In genomic region chr14:35121887-35122695, GRCh38 we compare ENCODE assay signal across 8 cellular contexts. TPM values are rescaled to one million over a fixed set of nuclear protein-coding genes. Genes with fewer than 3 reads are reported as not detected.
A peak's percentile ranks its signal among the peaks of the same experiment; 100 is the strongest.
DNase-seq lines count a peak whose midpoint lies in the region; ATAC-seq and TF ChIP-seq lines count a peak whose summit lies in the region.

PPP2R3C (minus strand) TSS chr14:35121990; CDS start chr14:35121959, 31 bp downstream.
PRORP (plus strand) TSS chr14:35122552; CDS start chr14:35123246, 694 bp downstream.

- peak; percentile 81 for ATAC-seq in GM19397 (IDR thresholded peaks at IDR 0.05; ENCODE audit: unreplicated experiment)
- ATAC-seq in HG03571 (IDR thresholded peaks at IDR 0.05; ENCODE audit: unreplicated experiment), result peak; percentile 78

- peaks cover 1 to 24% (median 19%) of the 10 kb centered on the region in 4 donors for H3K4me1 ChIP-seq in liver (ENCODE audit: control insufficient read depth in 4 of 4, insufficient read depth in 4 of 4, low read length in 3 of 4)

- H3K27me3 ChIP-seq in dorsolateral prefrontal cortex (no peaks in the 10 kb centered on the region), liver (ENCODE audit: control insufficient read depth in 4 of 4, insufficient read depth in 4 of 4, low read length in 3 of 4) (no peaks in the 10 kb centered on the region)

- H3K36me3 ChIP-seq in liver (ENCODE audit: control insufficient read depth in 4 of 4, insufficient read depth in 3 of 4, low read depth in 1 of 4, low read length in 3 of 4), result no peaks in the 10 kb centered on the region

- TF ChIP-seq RAD21 in liver (IDR thresholded peaks at IDR 0.05), result no peak

- H3K4me3 Mint-ChIP-seq in CD14-positive monocyte, result peak within 1 kb of the TSS; percentile 94 to 99

- peak within 1 kb of the TSS; percentile 98 to 100 (median 100) for H3K27ac Mint-ChIP-seq in CD14-positive monocyte

- TF ChIP-seq CTCF in CD14-positive monocyte (IDR thresholded peaks at IDR 0.05) (no peak), dorsolateral prefrontal cortex (IDR thresholded peaks at IDR 0.05 in 54 of 56, conservative IDR thresholded peaks at IDR 0.05 in 2 of 56; ENCODE audit: low read depth in 1 of 56, partially characterized antibody in 56 of 56) (peak in 10 of 56 donors; percentile 2 to 31 (median 16)), liver (IDR thresholded peaks at IDR 0.05; ENCODE audit: low read depth, low read length, missing input control) (no peak)

- peak; percentile 93 for DNase-seq in CD14-positive monocyte (ENCODE audit: low spot score)
- peak; percentile 90 for DNase-seq in NCI-H82 (lab: John Stamatoyannopoulos, UW)
- DNase-seq in activated CD4-positive, alpha-beta T cell treated with anti-CD3 and anti-CD28 coated beads, Interleukin-2, amount 50 U/mL, for 48 hours, result peak; percentile 87 to 90
- DNase-seq in dorsolateral prefrontal cortex, result peak; percentile 86 to 93 (median 90)
- peak; percentile 91 for DNase-seq in stimulated activated CD4-positive, alpha-beta T cell treated with anti-CD3 and anti-CD28 coated beads, Interleukin-4, amount 100 ng/mL, for 24 hours

- peak within 1 kb of the TSS; percentile 96 to 99 for H3K9ac ChIP-seq in liver (ENCODE audit: low read depth in 1 of 2, low read length in 2 of 2)

- H3K27ac ChIP-seq in dorsolateral prefrontal cortex (peak within 1 kb of the TSS; percentile 92 to 99 (median 98)), liver (ENCODE audit: low read depth in 1 of 2, low read length in 2 of 2) (peak within 1 kb of the TSS; percentile 95 to 100)

- under 1% methylated on average over 57 of the region's 57 CpGs for whole genome bisulfite sequencing in liver

- H3K4me3 ChIP-seq in dorsolateral prefrontal cortex (peak within 1 kb of the TSS; percentile 66 to 99 (median 87)), liver (ENCODE audit: low read depth in 1 of 3, low read length in 3 of 3) (peak within 1 kb of the TSS; percentile 83 to 100 (median 90))

- H3K9me3 Mint-ChIP-seq in CD14-positive monocyte, result peaks cover 0 to 3% (median 0%) of the 10 kb centered on the region in 7 donors

- H3K9me3 ChIP-seq in liver (ENCODE audit: control insufficient read depth in 4 of 4, low read length in 3 of 4), result no peaks in the 10 kb centered on the region

- H3K27me3 Mint-ChIP-seq in CD14-positive monocyte (ENCODE audit: low read depth in 3 of 3), result peaks cover 0 to 2% (median 2%) of the 10 kb centered on the region in 3 donors

- intact Hi-C loops in CD14-positive monocyte (cut with micrococcal nuclease) (loop anchor here (2.0 to 10.0 kb wide), 11 partner anchors 75 to 693 kb away; partner anchors contain the start of genes FAM177A1 (in 2 of the 2), NFKBIA (in 2 of the 2), PSMA6 (in 2 of the 2) and SPTSSA (in 1 of the 2)), dorsolateral prefrontal cortex (cut with DNase I) (loop anchor here (1.0 to 5.0 kb wide), 5 partner anchors 75 to 285 kb away; partner anchors contain the start of genes FAM177A1 (in 2 of the 2), PSMA6 (in 2 of the 2) and SRP54 (in 2 of the 2))

- peaks cover 56% of the 10 kb centered on the region for H3K4me1 Mint-ChIP-seq in CD14-positive monocyte

- peaks cover 15 to 33% of the 10 kb centered on the region in 2 donors for H3K36me3 Mint-ChIP-seq in CD14-positive monocyte

TF ChIP-seq in liver, 16 proteins besides CTCF, POLR2A, EP300 and RAD21:
- TF ChIP-seq YY1 (IDR thresholded peaks at IDR 0.05) (peak; percentile 99), JUND (IDR thresholded peaks at IDR 0.05) (peak in 1 of 2 donors; percentile 8), MAX (IDR thresholded peaks at IDR 0.05) (peak; percentile 89), HNF4G (IDR thresholded peaks at IDR 0.05) (no peak), FOXA2 (IDR thresholded peaks at IDR 0.05) (no peak), SP1 (IDR thresholded peaks at IDR 0.05) (peak; percentile 85), NR2F2 (IDR thresholded peaks at IDR 0.05) (peak; percentile 86), ZBTB33 (IDR thresholded peaks at IDR 0.05) (peak; percentile 68), TAF1 (conservative IDR thresholded peaks at IDR 0.05) (peak; percentile 88), EGR1 (IDR thresholded peaks at IDR 0.05; ENCODE audit: low read depth in 2 of 2) (peak; percentile 26 to 77), HNF4A (conservative IDR thresholded peaks at IDR 0.05) (peak; percentile 33 to 55), FOXA1 (IDR thresholded peaks at IDR 0.05) (no peak), REST (IDR thresholded peaks at IDR 0.05) (peak; percentile 14), RXRA (IDR thresholded peaks at IDR 0.05) (peak; percentile 63 to 68), GABPA (IDR thresholded peaks at IDR 0.05 in 1 of 2, conservative IDR thresholded peaks at IDR 0.05 in 1 of 2) (peak; percentile 36 to 85), ATF3 (IDR thresholded peaks at IDR 0.05) (no peak)

RNA-seq across cellular contexts. Expression of gene PPP2R3C, which starts in this region (rescaled TPM):
- polyA plus RNA-seq in CD14-positive monocyte (100 to 1,000 TPM; 122 to 131 TPM), liver (10 to 100 TPM in 1 of 2 donors, 1 to 10 TPM in 1; 6.9 to 14.6 TPM)
- total RNA-seq in dorsolateral prefrontal cortex (10 to 100 TPM; 24.5 to 46.9 (median 33.9) TPM), liver (10 to 100 TPM in 1 of 2 donors, 1 to 10 TPM in 1; 9.8 to 19.4 TPM)

RNA-seq across cellular contexts. Expression of gene PRORP, which starts in this region (rescaled TPM):
- polyA plus RNA-seq in CD14-positive monocyte (10 to 100 TPM; 17.9 to 22.2 TPM), liver (10 to 100 TPM; 12.0 to 16.8 TPM)
- total RNA-seq in dorsolateral prefrontal cortex (10 to 100 TPM; 13.9 to 33.4 (median 22.8) TPM), liver (10 to 100 TPM; 11.3 to 19.1 TPM)

Comparison
In these comparisons a context has a peak if more than half of its experiments do, and no peak if none do; other contexts are left out.
1. Peak in every context shown above with its lines: DNase-seq, ATAC-seq, H3K4me3 ChIP-seq and H3K27ac ChIP-seq.
2. RNA of gene PPP2R3C (polyA plus RNA-seq): 122 to 131 TPM in CD14-positive monocyte; 6.9 to 14.6 TPM in liver; every median in the first group is over 4 times any median in the second.